In the genomic region with DNA sequence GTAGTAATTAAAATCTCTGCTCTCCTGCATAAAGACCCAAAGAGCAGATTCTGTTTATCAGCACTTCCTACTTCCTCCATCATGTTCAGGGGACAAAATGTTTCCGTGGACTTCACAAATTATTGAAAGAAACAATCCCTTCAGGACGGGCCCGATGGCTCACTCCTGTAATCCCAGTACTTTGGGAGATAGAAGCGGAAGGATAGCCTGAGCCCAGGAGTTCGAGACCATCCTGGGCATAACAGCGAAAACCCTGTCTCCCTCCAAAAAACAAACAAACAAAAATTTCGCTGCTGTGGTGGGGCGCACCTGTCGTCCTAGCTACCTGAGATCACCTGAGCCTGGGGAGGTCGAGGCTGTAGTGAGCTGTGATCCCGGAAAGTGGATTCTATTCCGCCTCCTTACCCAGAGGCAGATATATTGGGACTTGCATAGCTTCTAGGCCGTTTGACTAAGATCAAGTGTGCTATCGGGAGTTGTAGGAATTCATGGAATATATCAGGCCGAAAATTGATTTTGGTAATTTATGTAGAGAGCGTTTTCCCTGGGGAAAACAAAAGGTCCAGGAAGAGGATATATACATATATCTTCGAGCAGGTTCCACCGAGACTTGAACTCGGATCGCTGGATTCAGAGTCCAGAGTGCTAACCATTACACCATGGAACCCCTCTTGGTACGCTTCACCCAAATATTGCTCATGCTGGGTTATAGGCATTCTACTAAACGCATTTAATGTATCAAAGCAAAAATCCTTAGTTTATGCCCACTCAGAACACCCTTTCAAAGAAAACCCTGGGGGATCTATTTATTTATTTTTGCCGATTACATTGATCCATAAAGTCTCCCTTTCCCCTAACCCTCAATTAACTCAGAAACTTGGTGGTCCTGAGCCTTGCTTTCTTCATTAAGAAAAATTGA, we compare ENCODE assay signal across 1 cellular context.
A peak's percentile ranks its signal among the peaks of the same experiment; 100 is the strongest.
TF ChIP-seq lines count a peak whose summit lies in the region.

No MANE protein-coding gene starts in this region.

TF ChIP-seq in HepG2, 621 proteins besides CTCF, POLR2A, EP300 and RAD21 (continued from another document):
- TF ChIP-seq NKX3-1 (CRISPR knock-in tag; IDR thresholded peaks at IDR 0.05) = 0 out of 2 replicates have a peak, but pooled peaks have one; percentile 22
- TF ChIP-seq, protein P1, sequence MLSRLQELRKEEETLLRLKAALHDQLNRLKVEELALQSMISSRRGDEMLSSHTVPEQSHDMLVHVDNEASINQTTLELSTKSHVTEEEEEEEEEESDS (CRISPR knock-in tag; IDR thresholded peaks at IDR 0.05; ENCODE audit: borderline replicate concordance) = no peak
- TF ChIP-seq JDP2 (CRISPR knock-in tag; IDR thresholded peaks at IDR 0.05; ENCODE audit: borderline replicate concordance) = no peak
- TF ChIP-seq, protein P2, sequence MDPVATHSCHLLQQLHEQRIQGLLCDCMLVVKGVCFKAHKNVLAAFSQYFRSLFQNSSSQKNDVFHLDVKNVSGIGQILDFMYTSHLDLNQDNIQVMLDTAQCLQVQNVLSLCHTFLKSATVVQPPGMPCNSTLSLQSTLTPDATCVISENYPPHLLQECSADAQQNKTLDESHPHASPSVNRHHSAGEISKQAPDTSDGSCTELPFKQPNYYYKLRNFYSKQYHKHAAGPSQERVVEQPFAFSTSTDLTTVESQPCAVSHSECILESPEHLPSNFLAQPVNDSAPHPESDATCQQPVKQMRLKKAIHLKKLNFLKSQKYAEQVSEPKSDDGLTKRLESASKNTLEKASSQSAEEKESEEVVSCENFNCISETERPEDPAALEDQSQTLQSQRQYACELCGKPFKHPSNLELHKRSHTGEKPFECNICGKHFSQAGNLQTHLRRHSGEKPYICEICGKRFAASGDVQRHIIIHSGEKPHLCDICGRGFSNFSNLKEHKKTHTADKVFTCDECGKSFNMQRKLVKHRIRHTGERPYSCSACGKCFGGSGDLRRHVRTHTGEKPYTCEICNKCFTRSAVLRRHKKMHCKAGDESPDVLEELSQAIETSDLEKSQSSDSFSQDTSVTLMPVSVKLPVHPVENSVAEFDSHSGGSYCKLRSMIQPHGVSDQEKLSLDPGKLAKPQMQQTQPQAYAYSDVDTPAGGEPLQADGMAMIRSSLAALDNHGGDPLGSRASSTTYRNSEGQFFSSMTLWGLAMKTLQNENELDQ (CRISPR knock-in tag; IDR thresholded peaks at IDR 0.05; ENCODE audit: borderline replicate concordance) = no peak
- TF ChIP-seq, protein P3, sequence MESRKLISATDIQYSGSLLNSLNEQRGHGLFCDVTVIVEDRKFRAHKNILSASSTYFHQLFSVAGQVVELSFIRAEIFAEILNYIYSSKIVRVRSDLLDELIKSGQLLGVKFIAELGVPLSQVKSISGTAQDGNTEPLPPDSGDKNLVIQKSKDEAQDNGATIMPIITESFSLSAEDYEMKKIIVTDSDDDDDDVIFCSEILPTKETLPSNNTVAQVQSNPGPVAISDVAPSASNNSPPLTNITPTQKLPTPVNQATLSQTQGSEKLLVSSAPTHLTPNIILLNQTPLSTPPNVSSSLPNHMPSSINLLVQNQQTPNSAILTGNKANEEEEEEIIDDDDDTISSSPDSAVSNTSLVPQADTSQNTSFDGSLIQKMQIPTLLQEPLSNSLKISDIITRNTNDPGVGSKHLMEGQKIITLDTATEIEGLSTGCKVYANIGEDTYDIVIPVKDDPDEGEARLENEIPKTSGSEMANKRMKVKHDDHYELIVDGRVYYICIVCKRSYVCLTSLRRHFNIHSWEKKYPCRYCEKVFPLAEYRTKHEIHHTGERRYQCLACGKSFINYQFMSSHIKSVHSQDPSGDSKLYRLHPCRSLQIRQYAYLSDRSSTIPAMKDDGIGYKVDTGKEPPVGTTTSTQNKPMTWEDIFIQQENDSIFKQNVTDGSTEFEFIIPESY (CRISPR knock-in tag; IDR thresholded peaks at IDR 0.05) = no peak
- TF ChIP-seq KDM5B (CRISPR knock-in tag; IDR thresholded peaks at IDR 0.05; ENCODE audit: borderline replicate concordance) = no peak
- TF ChIP-seq ZNF781 (CRISPR knock-in tag; IDR thresholded peaks at IDR 0.05; ENCODE audit: borderline replicate concordance, not compliant biosample characterization) = no peak
- TF ChIP-seq HOXA5 (CRISPR knock-in tag; IDR thresholded peaks at IDR 0.05) = peak; percentile 83
- TF ChIP-seq, protein P4, sequence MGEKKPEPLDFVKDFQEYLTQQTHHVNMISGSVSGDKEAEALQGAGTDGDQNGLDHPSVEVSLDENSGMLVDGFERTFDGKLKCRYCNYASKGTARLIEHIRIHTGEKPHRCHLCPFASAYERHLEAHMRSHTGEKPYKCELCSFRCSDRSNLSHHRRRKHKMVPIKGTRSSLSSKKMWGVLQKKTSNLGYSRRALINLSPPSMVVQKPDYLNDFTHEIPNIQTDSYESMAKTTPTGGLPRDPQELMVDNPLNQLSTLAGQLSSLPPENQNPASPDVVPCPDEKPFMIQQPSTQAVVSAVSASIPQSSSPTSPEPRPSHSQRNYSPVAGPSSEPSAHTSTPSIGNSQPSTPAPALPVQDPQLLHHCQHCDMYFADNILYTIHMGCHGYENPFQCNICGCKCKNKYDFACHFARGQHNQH (CRISPR knock-in tag; IDR thresholded peaks at IDR 0.05) = peak; percentile 29; the same call in 1 of the 2 replicates
- TF ChIP-seq PLRG1 (conservative IDR thresholded peaks at IDR 0.05) = no peak
